In the genomic region with DNA sequence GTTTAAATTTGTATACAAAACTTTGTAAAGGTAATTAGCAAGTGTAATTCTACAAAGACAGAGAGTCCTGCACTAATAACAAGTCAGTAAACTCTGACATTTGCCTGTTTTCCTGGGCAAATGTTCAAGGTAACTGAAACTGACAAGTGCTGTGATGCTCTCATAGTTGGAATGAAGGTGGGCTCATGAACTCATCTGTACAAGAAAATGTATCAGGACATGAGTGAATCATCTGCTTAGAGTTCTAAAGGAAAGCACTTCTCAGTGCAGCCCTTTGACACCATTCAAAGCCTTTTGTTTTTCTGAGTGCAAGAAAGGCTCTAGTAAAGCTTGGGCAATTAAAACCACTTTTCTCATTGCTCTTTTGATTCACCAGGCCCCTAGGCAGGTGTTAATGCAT, we compare ENCODE assay signal across 1 cellular context.
TF ChIP-seq lines count a peak whose summit lies in the region.

No MANE protein-coding gene starts in this region.

TF ChIP-seq in HepG2, 621 proteins besides CTCF, POLR2A, EP300 and RAD21 (continued from another document):
- TF ChIP-seq, protein P1, sequence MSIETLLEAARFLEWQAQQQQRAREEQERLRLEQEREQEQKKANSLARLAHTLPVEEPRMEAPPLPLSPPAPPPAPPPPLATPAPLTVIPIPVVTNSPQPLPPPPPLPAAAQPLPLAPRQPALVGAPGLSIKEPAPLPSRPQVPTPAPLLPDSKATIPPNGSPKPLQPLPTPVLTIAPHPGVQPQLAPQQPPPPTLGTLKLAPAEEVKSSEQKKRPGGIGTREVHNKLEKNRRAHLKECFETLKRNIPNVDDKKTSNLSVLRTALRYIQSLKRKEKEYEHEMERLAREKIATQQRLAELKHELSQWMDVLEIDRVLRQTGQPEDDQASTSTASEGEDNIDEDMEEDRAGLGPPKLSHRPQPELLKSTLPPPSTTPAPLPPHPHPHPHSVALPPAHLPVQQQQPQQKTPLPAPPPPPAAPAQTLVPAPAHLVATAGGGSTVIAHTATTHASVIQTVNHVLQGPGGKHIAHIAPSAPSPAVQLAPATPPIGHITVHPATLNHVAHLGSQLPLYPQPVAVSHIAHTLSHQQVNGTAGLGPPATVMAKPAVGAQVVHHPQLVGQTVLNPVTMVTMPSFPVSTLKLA (IDR thresholded peaks at IDR 0.05): no peak
